1 cellular context compared by ENCODE assay signal in genomic region chr5:41247135-41247534, GRCh38.
TF ChIP-seq lines count a peak whose summit lies in the region.

No MANE protein-coding gene starts in this region.

TF ChIP-seq in HepG2, 621 proteins besides CTCF, POLR2A, EP300 and RAD21:
- no peak for TF ChIP-seq ZNF230 (CRISPR knock-in tag; IDR thresholded peaks at IDR 0.05)
- no peak for TF ChIP-seq HNRNPLL (IDR thresholded peaks at IDR 0.05; ENCODE audit: low read depth, low read length, poor library complexity, severe bottlenecking)
- TF ChIP-seq PAXIP1 (CRISPR knock-in tag; conservative IDR thresholded peaks at IDR 0.05) = no peak
- TF ChIP-seq MYNN (CRISPR knock-in tag; IDR thresholded peaks at IDR 0.05; ENCODE audit: low read depth) = no peak
- peak; percentile 78 for TF ChIP-seq ATF7 (IDR thresholded peaks at IDR 0.05)
- no peak for TF ChIP-seq ATF7 (CRISPR knock-in tag; IDR thresholded peaks at IDR 0.05)
- peak; percentile 73 for TF ChIP-seq CREB1 (IDR thresholded peaks at IDR 0.05)
- no peak for TF ChIP-seq CREB1 (CRISPR knock-in tag; IDR thresholded peaks at IDR 0.05)
